ENCODE assay signal across 25 cellular contexts in genomic region chr18:10111944-10112343, GRCh38.
"Had no signal": no experiment of that assay in that cellular context is flagged by ENCODE, and none has a peak within 500 bp of the region (broad histone marks: within the 10 kb centered on the region; RNA-seq: fewer than 3 reads in every experiment).

No MANE protein-coding gene starts in this region.

- H3K4me3 Mint-ChIP-seq: activated CD4-positive, alpha-beta memory T cell treated with anti-CD3 and anti-CD28 coated beads, Interleukin-2, amount 10 ng/mL, durations not matched to agents 7 days and 5 days; activated CD4-positive, alpha-beta T cell treated with anti-CD3 and anti-CD28 coated beads, Interleukin-2, amount 10 ng/mL, durations not matched to agents 7 days and 5 days; activated T-cell treated with anti-CD3 and anti-CD28 coated beads, Interleukin-2, amount 50 U/mL, for 4 hours; activated T-helper 17 cell treated with anti-CD3 and anti-CD28 coated beads, Interleukin-2, amount 50 U/mL, for 72 hours; natural killer cell treated with Interleukin-12 subunit alpha and Interleukin-12 subunit beta and Interleukin-15 and Interleukin-18, amount 100 ng/mL, for 72 hours had no signal

- H3K27ac Mint-ChIP-seq: activated CD4-positive, alpha-beta memory T cell treated with anti-CD3 and anti-CD28 coated beads, Interleukin-2, amount 10 ng/mL, durations not matched to agents 7 days and 5 days; activated CD4-positive, alpha-beta T cell treated with anti-CD3 and anti-CD28 coated beads, Interleukin-2, amount 10 ng/mL, durations not matched to agents 7 days and 5 days; activated T-helper 17 cell treated with anti-CD3 and anti-CD28 coated beads, Interleukin-2, amount 50 U/mL, for 72 hours; natural killer cell treated with Interleukin-12 subunit alpha and Interleukin-12 subunit beta and Interleukin-15 and Interleukin-18, amount 100 ng/mL, for 72 hours had no signal

- H3K4me3 ChIP-seq: esophagus muscularis mucosa, heart right ventricle, left lung, lower lobe of right lung, mucosa of descending colon, right atrium auricular region, thoracic aorta had no signal

- H3K4me1 ChIP-seq: esophagus muscularis mucosa, right atrium auricular region had no signal

- H3K4me1 Mint-ChIP-seq: activated CD4-positive, alpha-beta memory T cell treated with anti-CD3 and anti-CD28 coated beads, Interleukin-2, amount 10 ng/mL, durations not matched to agents 7 days and 5 days; activated CD4-positive, alpha-beta T cell treated with anti-CD3 and anti-CD28 coated beads, Interleukin-2, amount 10 ng/mL, durations not matched to agents 7 days and 5 days; activated T-helper 17 cell treated with anti-CD3 and anti-CD28 coated beads, Interleukin-2, amount 50 U/mL, for 72 hours had no signal

- H3K36me3 ChIP-seq: esophagus muscularis mucosa, heart right ventricle, left lung, lower lobe of right lung, right atrium auricular region, thoracic aorta, WERI-Rb-1 had no signal

- ATAC-seq: activated T-cell treated with anti-CD3 and anti-CD28 coated beads, Interleukin-2, amount 50 U/mL, for 4 hours; activated T-helper 17 cell treated with anti-CD3 and anti-CD28 coated beads, Interleukin-2, amount 50 U/mL, for 72 hours; heart right ventricle; left lung; lower lobe of right lung; mucosa of descending colon; natural killer cell treated with Interleukin-12 subunit alpha and Interleukin-12 subunit beta and Interleukin-15 and Interleukin-18, amount 100 ng/mL, for 72 hours had no signal

- H3K27ac ChIP-seq: esophagus muscularis mucosa, heart right ventricle, left lung, lower lobe of right lung, right atrium auricular region, thoracic aorta, WERI-Rb-1 had no signal

- H3K9me3 Mint-ChIP-seq: activated CD4-positive, alpha-beta memory T cell treated with anti-CD3 and anti-CD28 coated beads, Interleukin-2, amount 10 ng/mL, durations not matched to agents 7 days and 5 days; activated T-helper 17 cell treated with anti-CD3 and anti-CD28 coated beads, Interleukin-2, amount 50 U/mL, for 72 hours had no signal

- H3K36me3 Mint-ChIP-seq: natural killer cell treated with Interleukin-12 subunit alpha and Interleukin-12 subunit beta and Interleukin-15 and Interleukin-18, amount 100 ng/mL, for 72 hours had no signal

- DNase-seq: activated CD4-positive, alpha-beta memory T cell treated with anti-CD3 and anti-CD28 coated beads, Interleukin-2, amount 10 ng/mL, durations not matched to agents 7 days and 5 days; activated CD4-positive, alpha-beta T cell treated with anti-CD3 and anti-CD28 coated beads, Interleukin-2, amount 10 ng/mL, durations not matched to agents 7 days and 5 days; activated CD4-positive, CD25-positive, alpha-beta regulatory T cell treated with anti-CD3 and anti-CD28 coated beads, Interleukin-2, amount 50 U/mL, for 72 hours; activated gamma-delta T cell treated with Interleukin-2 at 50 U/mL for 16 hours; activated naive CD4-positive, alpha-beta T cell treated with anti-CD3 and anti-CD28 coated beads, Interleukin-2, amount 50 U/mL, for 16 hours; activated T-cell treated with anti-CD3 and anti-CD28 coated beads, Interleukin-2, amount 50 U/mL, for 4 hours; amygdala; central memory CD4-positive, alpha-beta T cell; foreskin melanocyte; heart right ventricle; left lung; lower lobe of right lung; mucosa of descending colon; stimulated activated CD4-positive, alpha-beta T cell treated with anti-CD3 and anti-CD28 coated beads, Interleukin-15, amount 100 ng/mL, for 24 hours; stimulated activated CD4-positive, alpha-beta T cell treated with anti-CD3 and anti-CD28 coated beads, Interleukin-2, amount 100 ng/mL, for 24 hours; stimulated activated naive CD4-positive, alpha-beta T cell; T-helper 9 cell; trophoblast cell; WERI-Rb-1 had no signal

- H3K27me3 ChIP-seq: esophagus muscularis mucosa, heart right ventricle, left lung, right atrium auricular region had no signal

- FAIRE-seq: urothelium cell line had no signal

- H3K9me3 ChIP-seq: esophagus muscularis mucosa, heart right ventricle, left lung, lower lobe of right lung, mucosa of descending colon, right atrium auricular region, thoracic aorta had no signal
